In genomic region chr11:35394941-35395340, GRCh38 we compare ENCODE assay signal across 32 cellular contexts. TPM values are rescaled to one million over a fixed set of nuclear protein-coding genes. Genes with fewer than 3 reads are reported as not detected.
"Had no signal": no experiment of that assay in that cellular context is flagged by ENCODE, and none has a peak within 500 bp of the region (broad histone marks: within the 10 kb centered on the region; RNA-seq: fewer than 3 reads in every experiment).

No MANE protein-coding gene starts in this region.

- FAIRE-seq: endometrium, endothelial cell of umbilical vein, frontal cortex had no signal

- H3K9me3 ChIP-seq: colonic mucosa, esophagus muscularis mucosa, esophagus squamous epithelium, gastrocnemius medialis, gastroesophageal sphincter, heart left ventricle, heart right ventricle had no signal

- H2AFZ ChIP-seq: hepatocyte had no signal

- H3K27ac Mint-ChIP-seq: dendritic cell treated with granulocyte-macrophage colony-stimulating factor and Interleukin-4, amounts not matched to agents 40 ng/mL and 50 ng/mL, for 4 days; effector memory CD8-positive, alpha-beta T cell; endodermal cell had no signal

- H3K4me2 ChIP-seq: hepatocyte had no signal

- H3K9me3 Mint-ChIP-seq: dendritic cell treated with granulocyte-macrophage colony-stimulating factor and Interleukin-4, amounts not matched to agents 40 ng/mL and 50 ng/mL, for 4 days; effector memory CD8-positive, alpha-beta T cell had no signal

- ATAC-seq: effector memory CD8-positive, alpha-beta T cell; esophagus mucosa; foreskin keratinocyte; gastrocnemius medialis; gastroesophageal sphincter; heart left ventricle; heart right ventricle had no signal

- H3K27me3 ChIP-seq: colonic mucosa, dorsolateral prefrontal cortex, esophagus muscularis mucosa, gastrocnemius medialis, gastroesophageal sphincter, heart left ventricle, hepatocyte had no signal

- H3K4me3 ChIP-seq: colonic mucosa, coronary artery, dorsolateral prefrontal cortex, esophagus muscularis mucosa, esophagus squamous epithelium, gastrocnemius medialis, gastroesophageal sphincter, heart left ventricle, heart right ventricle, hepatocyte had no signal

- H3K36me3 ChIP-seq: colonic mucosa, esophagus muscularis mucosa, esophagus squamous epithelium, gastrocnemius medialis, gastroesophageal sphincter, heart left ventricle, heart right ventricle had no signal

- H3K4me3 Mint-ChIP-seq: dendritic cell treated with granulocyte-macrophage colony-stimulating factor and Interleukin-4, amounts not matched to agents 40 ng/mL and 50 ng/mL, for 4 days; effector memory CD8-positive, alpha-beta T cell; endodermal cell had no signal

- DNase-seq: colonic mucosa; cortex of kidney; dermis blood vessel endothelial cell; dorsolateral prefrontal cortex; effector CD4-positive, alpha-beta T cell; effector CD8-positive, alpha-beta T cell; effector memory CD4-positive, alpha-beta T cell; effector memory CD8-positive, alpha-beta T cell; endodermal cell; erythroblast; esophagus squamous epithelium; foreskin fibroblast; foreskin keratinocyte; foreskin melanocyte; gastrocnemius medialis; glutamatergic neuron; head of caudate nucleus; heart left ventricle; heart right ventricle had no signal

- H3K27ac ChIP-seq: colonic mucosa, coronary artery, epithelial cell of prostate, esophagus muscularis mucosa, esophagus squamous epithelium, foreskin keratinocyte, gastrocnemius medialis, gastroesophageal sphincter, heart left ventricle, heart right ventricle, hepatocyte had no signal

- H3K79me2 ChIP-seq: hepatocyte had no signal

RNA-seq across cellular contexts. Expression of gene SLC1A2, which starts 24.4 kb away (rescaled TPM):
- total RNA-seq: dermis blood vessel endothelial cell, dermis microvascular lymphatic vessel endothelial cell, endothelial cell of umbilical vein, epithelial cell of proximal tubule, esophagus mucosa, foreskin keratinocyte, glomerular endothelial cell had no signal
- polyA plus RNA-seq: endothelial cell of umbilical vein, foreskin keratinocyte had no signal
